In the genomic region with DNA sequence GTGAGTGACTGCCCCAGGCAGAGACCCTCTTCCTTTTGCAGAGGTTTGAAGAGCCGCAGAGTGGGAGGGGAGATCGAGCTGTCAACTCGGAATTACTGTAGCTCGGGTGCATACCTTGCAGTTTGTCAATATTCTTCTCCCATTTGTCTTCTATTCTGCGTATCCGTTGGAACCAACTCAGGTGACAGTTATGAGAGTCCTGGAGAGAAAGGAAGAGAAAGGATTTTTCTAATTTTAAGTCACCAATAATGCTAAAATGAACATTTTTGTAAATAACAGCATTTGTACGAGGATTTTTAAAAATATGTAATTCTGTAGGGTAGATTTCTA, we compare ENCODE assay signal across 8 cellular contexts.
A peak's percentile ranks its signal among the peaks of the same experiment; 100 is the strongest.
DNase-seq lines count a peak whose midpoint lies in the region; ATAC-seq, FAIRE-seq and TF ChIP-seq lines count a peak whose summit lies in the region.
"Not testable (repeated sequence)": the region's sequence is repeated elsewhere in the genome, so short reads cannot be mapped to it uniquely, and the experiment has no call there.

No MANE protein-coding gene starts in this region.

- H4K8ac ChIP-seq in H1 (ENCODE audit: extremely low read depth, insufficient read depth, low read length): not testable (repeated sequence)

- H3K23ac ChIP-seq in H1 (ENCODE audit: insufficient read length): not testable (repeated sequence)

- not testable (repeated sequence) for H3F3A ChIP-seq in smooth muscle cell (ENCODE audit: low read depth)

- H3K27ac Mint-ChIP-seq in activated naive CD8-positive, alpha-beta T cell: peak overlapping the region; percentile 79
- H3K27ac Mint-ChIP-seq in naive thymus-derived CD8-positive, alpha-beta T cell: peak overlapping the region in 9 of 10 donors; percentile 61 to 93 (median 88)

- H3K18ac ChIP-seq in H1 (ENCODE audit: extremely low read depth, low read length): not testable (repeated sequence)

- not testable (repeated sequence) for TF ChIP-seq CTCF in AG09309 (IDR thresholded peaks at IDR 0.05; ENCODE audit: control insufficient read depth, insufficient read depth, low read depth, low read length, missing control alignments); H1 (IDR thresholded peaks at IDR 0.05; ENCODE audit: control extremely low read depth in 1 of 3, insufficient read depth in 1 of 3, low read depth in 1 of 3, low read length in 3 of 3); smooth muscle cell (IDR thresholded peaks at IDR 0.05; ENCODE audit: borderline replicate concordance, insufficient read depth, poor library complexity, severe bottlenecking)

- H3K9ac ChIP-seq in H1 (replicated peaks in 1 of 4; ENCODE audit: extremely low read depth in 1 of 4, low read depth in 3 of 4, low read length in 3 of 4); iPS-15b (ENCODE audit: low read depth, low read length): not testable (repeated sequence)
- peak overlapping the region; percentile 27 for H3K9ac ChIP-seq in smooth muscle cell (ENCODE audit: low read depth)

- no CpG with 5 or more reads among the region's 7 CpGs for WGBS in H1 (ENCODE audit: extremely low coverage in 1 of 2, insufficient coverage in 1 of 2, insufficient read length in 1 of 2, insufficient replicate concordance in 2 of 2, low coverage in 1 of 2, low lambda C conversion rate in 2 of 2, missing lambda C conversion rate in 1 of 2), 2 experiments
- 0% methylated on average over 2 of the region's 7 CpGs for WGBS in smooth muscle cell (ENCODE audit: low lambda C conversion rate)

- peak overlapping the region; percentile 54 for H3K27ac ChIP-seq in SJCRH30
- not testable (repeated sequence) for H3K27ac ChIP-seq in H1 (ENCODE audit: low read depth, low read length); smooth muscle cell (ENCODE audit: low read depth)

- H4K20me1 ChIP-seq in H1 (replicated peaks in 1 of 2; ENCODE audit: control insufficient read depth in 1 of 2, insufficient read depth in 2 of 2, low read length in 2 of 2); smooth muscle cell (ENCODE audit: low read depth): not testable (repeated sequence)

- not testable (repeated sequence) for H2BK12ac ChIP-seq in H1 (ENCODE audit: low read depth, low read length)

- not testable (repeated sequence) for H3K27me3 Mint-ChIP-seq in activated naive CD8-positive, alpha-beta T cell; naive thymus-derived CD8-positive, alpha-beta T cell

- not testable (repeated sequence) for H4K5ac ChIP-seq in H1 (ENCODE audit: insufficient read length, low read depth, low read length)

- not testable (repeated sequence) for H2BK15ac ChIP-seq in H1 (ENCODE audit: low read length)

- H3K4me1 Mint-ChIP-seq in activated naive CD8-positive, alpha-beta T cell (ENCODE audit: low read depth): not testable (repeated sequence)
- peaks cover 2 to 11% (median 8%) of the 10 kb centered on the region in 4 donors for H3K4me1 Mint-ChIP-seq in naive thymus-derived CD8-positive, alpha-beta T cell

- H4K91ac ChIP-seq in H1 (replicated peaks; ENCODE audit: insufficient read length, low read length): not testable (repeated sequence)

- not testable (repeated sequence) for TF ChIP-seq RAD21 in H1 (IDR thresholded peaks at IDR 0.05 in 1 of 2, conservative IDR thresholded peaks at IDR 0.05 in 1 of 2; ENCODE audit: low read depth in 2 of 2, low read length in 2 of 2)

- H3K4me2 ChIP-seq in H1 (ENCODE audit: insufficient read depth in 1 of 2, low read depth in 2 of 2, low read length in 2 of 2): not testable (repeated sequence)
- H3K4me2 ChIP-seq in smooth muscle cell: peak overlapping the region; percentile 51

- H3K4me1 ChIP-seq in HAP-1; SJCRH30; H1 (replicated peaks in 1 of 4; ENCODE audit: control insufficient read depth in 3 of 4, insufficient read depth in 4 of 4, low read length in 3 of 4); iPS-15b (ENCODE audit: control insufficient read depth, insufficient read depth, low read length); smooth muscle cell (ENCODE audit: low read depth): not testable (repeated sequence)

- H2AK5ac ChIP-seq in H1 (ENCODE audit: low read depth, low read length): not testable (repeated sequence)

- H3K79me2 ChIP-seq in H1 (ENCODE audit: control insufficient read depth in 1 of 2, insufficient read depth in 2 of 2, low read length in 2 of 2); smooth muscle cell (ENCODE audit: low read depth): not testable (repeated sequence)

- ATAC-seq in naive thymus-derived CD8-positive, alpha-beta T cell: peak in 1 of 2 donors; percentile 35

- H3K27me3 ChIP-seq in HAP-1 (ENCODE audit: low read depth); SJCRH30; H1 (replicated peaks in 1 of 4; ENCODE audit: control insufficient read depth in 3 of 4, extremely low read depth in 1 of 4, insufficient read depth in 3 of 4, low read length in 3 of 4); iPS-15b (ENCODE audit: control insufficient read depth, insufficient read depth, low read length); smooth muscle cell (ENCODE audit: low read depth): not testable (repeated sequence)

- in situ Hi-C loops in HAP-1 (cut with MboI; ENCODE audit: low sequenced_read_pairs): not testable (repeated sequence)

- H2BK5ac ChIP-seq in H1 (ENCODE audit: low read depth, low read length): not testable (repeated sequence)

- not testable (repeated sequence) for H3K9me3 Mint-ChIP-seq in activated naive CD8-positive, alpha-beta T cell (ENCODE audit: low read depth); naive thymus-derived CD8-positive, alpha-beta T cell

- not testable (repeated sequence) for TF ChIP-seq POLR2A in H1 (IDR thresholded peaks at IDR 0.05; ENCODE audit: control extremely low read depth in 1 of 2, low read depth in 2 of 2, low read length in 2 of 2)

- not testable (repeated sequence) for H3K36me3 ChIP-seq in HAP-1 (replicated peaks); SJCRH30; H1 (ENCODE audit: control insufficient read depth in 2 of 4, insufficient read depth in 4 of 4, low read length in 3 of 4); iPS-15b (ENCODE audit: control insufficient read depth, insufficient read depth, low read length); smooth muscle cell (ENCODE audit: low read depth)

- not testable (repeated sequence) for H3K23me2 ChIP-seq in H1 (ENCODE audit: low read depth, low read length)

- H3K79me1 ChIP-seq in H1 (ENCODE audit: low read depth, low read length): not testable (repeated sequence)

- H2AFZ ChIP-seq in H1 (ENCODE audit: low read length): not testable (repeated sequence)
- peak overlapping the region; percentile 48 for H2AFZ ChIP-seq in smooth muscle cell (ENCODE audit: low read depth)

- CTCF ChIA-PET in H1 (lab: Charles Lee; ENCODE audit: partially characterized antibody): interaction anchor here (0.6 to 1.2 kb wide), 7 partner anchors 11 to 459 kb away, joined by 3 to 4 read pairs (median 3); no protein-coding TSS in a partner anchor

- not testable (repeated sequence) for H3K9me3 ChIP-seq in HAP-1; SJCRH30 (replicated peaks); H1 (ENCODE audit: insufficient read depth in 2 of 2, low read depth in 1 of 2, low read length in 1 of 2); iPS-15b (ENCODE audit: control insufficient read depth, insufficient read depth, low read length); smooth muscle cell (replicated peaks; ENCODE audit: low read depth)

- not testable (repeated sequence) for H3K36me3 Mint-ChIP-seq in activated naive CD8-positive, alpha-beta T cell
- peaks cover 0 to 27% (median 0%) of the 10 kb centered on the region in 3 donors for H3K36me3 Mint-ChIP-seq in naive thymus-derived CD8-positive, alpha-beta T cell

- DNase-seq in AG09309 (ENCODE audit: low read depth); HAP-1 (ENCODE audit: low spot score in 2 of 2); SJCRH30; H1 (ENCODE audit: low read depth in 1 of 2, low spot score in 2 of 2); naive thymus-derived CD8-positive, alpha-beta T cell; smooth muscle cell (lab: John Stamatoyannopoulos, UW; ENCODE audit: unreplicated experiment): not testable (repeated sequence)

- not testable (repeated sequence) for TF ChIP-seq EP300 in H1 (IDR thresholded peaks at IDR 0.05; ENCODE audit: borderline replicate concordance in 1 of 2, low read depth in 2 of 2, low read length in 2 of 2)

- peak overlapping the region; percentile 91 for H3K4me3 Mint-ChIP-seq in activated naive CD8-positive, alpha-beta T cell
- peak overlapping the region; percentile 83 to 95 (median 90) for H3K4me3 Mint-ChIP-seq in naive thymus-derived CD8-positive, alpha-beta T cell

- not testable (repeated sequence) for H2BK120ac ChIP-seq in H1 (replicated peaks; ENCODE audit: low read depth, low read length)

- H3K4ac ChIP-seq in H1 (replicated peaks; ENCODE audit: insufficient read length, low read depth, low read length): not testable (repeated sequence)

- H3K56ac ChIP-seq in H1 (replicated peaks; ENCODE audit: insufficient read length, low read depth, low read length): not testable (repeated sequence)

- peak overlapping the region; percentile 73 for H3K4me3 ChIP-seq in AG09309 (ENCODE audit: control insufficient read depth, low read depth, low read length)
- peak overlapping the region; percentile 79 for H3K4me3 ChIP-seq in HAP-1
- H3K4me3 ChIP-seq in SJCRH30: peak overlapping the region; percentile 98
- peak overlapping the region; percentile 47 to 80 (median 59); a peak in 7 of 8 replicates for H3K4me3 ChIP-seq in H1 (ENCODE audit: extremely low read depth in 1 of 4, insufficient read depth in 2 of 4, low read depth in 3 of 4, low read length in 4 of 4)
- H3K4me3 ChIP-seq in iPS-15b (ENCODE audit: low read depth, low read length): peak overlapping the region; percentile 48
- H3K4me3 ChIP-seq in smooth muscle cell: peak overlapping the region; percentile 76

- FAIRE-seq in H1 (lab: Jason Lieb, UNC): not testable (repeated sequence)

- POLR2A ChIA-PET in H1 (lab: Charles Lee; ENCODE audit: partially characterized antibody); naive thymus-derived CD8-positive, alpha-beta T cell (lab: Charles Lee): not testable (repeated sequence)

- not testable (repeated sequence) for H2BK20ac ChIP-seq in H1 (ENCODE audit: low read length)

- H3K14ac ChIP-seq in H1 (ENCODE audit: insufficient read length): not testable (repeated sequence)

Comparison
In these comparisons a context has a peak if more than half of its experiments do, and no peak if none do; other contexts are left out.
1. H3K4me3 ChIP-seq: peak in every context shown above with its lines; median percentile 98 in SJCRH30; 79 in HAP-1; 76 in smooth muscle cell; 73 in AG09309; 59 in H1; 48 in iPS-15b.